ENCODE assay signal across 8 cellular contexts in genomic region chr2:70977605-70978205, GRCh38. TPM values are rescaled to one million over a fixed set of nuclear protein-coding genes. Genes with fewer than 3 reads are reported as not detected.
A peak's percentile ranks its signal among the peaks of the same experiment; 100 is the strongest.
DNase-seq lines count a peak whose midpoint lies in the region; ATAC-seq, FAIRE-seq and TF ChIP-seq lines count a peak whose summit lies in the region.

No MANE protein-coding gene starts in this region.

- peak overlapping the region; percentile 84 for H3K4me3 Mint-ChIP-seq in T-helper 2 cell treated with Interferon-gamma antibody and Interleukin-4, amounts not matched to agents 5 μg/mL and 100 μg/mL, for 36 hours
- peak overlapping the region; percentile 88 for H3K4me3 Mint-ChIP-seq in nephron progenitor cell

- CTCF ChIA-PET in BJ (lab: Yijun Ruan, JAX): interaction anchor here (0.7 to 4.6 kb wide), 13 partner anchors 9 to 106 kb away, joined by 3 to 44 read pairs (median 3); no protein-coding TSS in a partner anchor

- DNase-seq in BJ (ENCODE audit: low read depth): peak; percentile 24
- DNase-seq in HTR-8/SVneo (ENCODE audit: insufficient read length, low spot score): no peak
- DNase-seq in T-helper 2 cell treated with Interferon-gamma antibody and Interleukin-4, amounts not matched to agents 5 μg/mL and 100 μg/mL, for 36 hours (ENCODE audit: low spot score): peak; percentile 24
- DNase-seq in nephron progenitor cell: no peak
- DNase-seq in SK-N-DZ (ENCODE audit: low spot score): no peak
- no peak for DNase-seq in A172 (ENCODE audit: low spot score)

- POLR2A ChIA-PET in BJ (lab: Charles Lee): interaction anchor here (0.6 kb wide), 2 partner anchors 30 to 187 kb away, joined by 3 to 15 read pairs; partner anchors contain the start of gene FIGLA

- peaks cover 14% of the 10 kb centered on the region for H3K4me1 Mint-ChIP-seq in T-helper 2 cell treated with Interferon-gamma antibody and Interleukin-4, amounts not matched to agents 5 μg/mL and 100 μg/mL, for 36 hours (ENCODE audit: low read depth)
- H3K4me1 Mint-ChIP-seq in nephron progenitor cell: peaks cover 34% of the 10 kb centered on the region

- no peaks in the 10 kb centered on the region for H3K9me3 Mint-ChIP-seq in T-helper 2 cell treated with Interferon-gamma antibody and Interleukin-4, amounts not matched to agents 5 μg/mL and 100 μg/mL, for 36 hours
- no peaks in the 10 kb centered on the region for H3K9me3 Mint-ChIP-seq in nephron progenitor cell

- peaks cover 6% of the 10 kb centered on the region for H3K27me3 Mint-ChIP-seq in T-helper 2 cell treated with Interferon-gamma antibody and Interleukin-4, amounts not matched to agents 5 μg/mL and 100 μg/mL, for 36 hours (ENCODE audit: low read depth)
- H3K27me3 Mint-ChIP-seq in nephron progenitor cell (ENCODE audit: low read depth, poor library complexity): peaks cover 16% of the 10 kb centered on the region

- ATAC-seq in esophagus mucosa: peak; percentile 67
- no peak for ATAC-seq in HG03571 (IDR thresholded peaks at IDR 0.05; ENCODE audit: unreplicated experiment)

- peak overlapping the region; percentile 84 for H3K27ac Mint-ChIP-seq in T-helper 2 cell treated with Interferon-gamma antibody and Interleukin-4, amounts not matched to agents 5 μg/mL and 100 μg/mL, for 36 hours
- H3K27ac Mint-ChIP-seq in nephron progenitor cell: no peak overlapping the region

- H3K36me3 Mint-ChIP-seq in T-helper 2 cell treated with Interferon-gamma antibody and Interleukin-4, amounts not matched to agents 5 μg/mL and 100 μg/mL, for 36 hours (ENCODE audit: low read depth): no peaks in the 10 kb centered on the region
- H3K36me3 Mint-ChIP-seq in nephron progenitor cell (ENCODE audit: low read depth): peaks cover 5% of the 10 kb centered on the region

- H3K4me3 ChIP-seq in BJ (ENCODE audit: low read depth, low read length): peak overlapping the region; percentile 51

- no peaks in the 10 kb centered on the region for H3K27me3 ChIP-seq in BJ (ENCODE audit: control insufficient read depth, insufficient read depth, low read length)

- peak; percentile 33 for FAIRE-seq in HTR-8/SVneo (lab: Jason Lieb, UNC)

- TF ChIP-seq CTCF in BJ (IDR thresholded peaks at IDR 0.05; ENCODE audit: insufficient read depth, low read depth, low read length) (no peak), nephron progenitor cell (IDR thresholded peaks at IDR 0.05) (no peak)

- H3K36me3 ChIP-seq in BJ (ENCODE audit: control insufficient read depth, insufficient read depth, low read length): 0 out of 2 replicates have a peak, but pooled peaks cover 1% of the 10 kb centered on the region

RNA-seq across cellular contexts. Expression of gene ANKRD53, which starts 0.7 kb away (rescaled TPM):
- polyA plus RNA-seq in BJ (2011; rRNA removed): 0.36 and 0.43 TPM in 2 replicates
- polyA minus RNA-seq in BJ (2011; rRNA and poly(A)+ RNA removed): 0.98 and 1.00 TPM in 2 replicates
- 0.40 TPM for total RNA-seq in esophagus mucosa
- polyA plus RNA-seq in SK-N-DZ (2014; cell fraction: cytosol; rRNA removed): 0.15 TPM in 1 of 2 replicates, not detected in the other
- 0.14 and 0.18 TPM in 2 replicates for polyA plus RNA-seq in SK-N-DZ (2014; cell fraction: nucleus; rRNA removed)
- not detected in 2 replicates for total RNA-seq in A172 (2014; rRNA removed; shearing (Covaris generic))

RNA-seq across cellular contexts. Expression of gene TEX261, which starts 17.0 kb away (rescaled TPM):
- 83.2 and 101 TPM in 2 replicates for polyA plus RNA-seq in BJ (2011; rRNA removed)
- 62.9 and 67.7 TPM in 2 replicates for polyA minus RNA-seq in BJ (2011; rRNA and poly(A)+ RNA removed)
- total RNA-seq in esophagus mucosa: 36.7 TPM
- polyA plus RNA-seq in SK-N-DZ (2014; cell fraction: cytosol; rRNA removed): 43.3 and 47.7 TPM in 2 replicates
- polyA plus RNA-seq in SK-N-DZ (2014; cell fraction: nucleus; rRNA removed): 41.8 and 78.2 TPM in 2 replicates
- total RNA-seq in A172 (2014; rRNA removed; shearing (Covaris generic)): 41.4 and 49.5 TPM in 2 replicates

RNA-seq across cellular contexts. Expression of gene ATP6V1B1, which starts 42.0 kb away (rescaled TPM):
- 0.85 and 1.3 TPM in 2 replicates for polyA plus RNA-seq in BJ (2011; rRNA removed)
- not detected in 2 replicates for polyA minus RNA-seq in BJ (2011; rRNA and poly(A)+ RNA removed)
- 2.4 TPM for total RNA-seq in esophagus mucosa
- polyA plus RNA-seq in SK-N-DZ (2014; cell fraction: cytosol; rRNA removed): 1.7 and 1.8 TPM in 2 replicates
- 18.6 and 32.4 TPM in 2 replicates for polyA plus RNA-seq in SK-N-DZ (2014; cell fraction: nucleus; rRNA removed)
- 0.93 TPM in 1 of 2 replicates, not detected in the other for total RNA-seq in A172 (2014; rRNA removed; shearing (Covaris generic))

Comparison
In these comparisons a context has a peak if more than half of its experiments do, and no peak if none do; other contexts are left out.
1. DNase-seq: peak in BJ (single experiment) and T-helper 2 cell treated with Interferon-gamma antibody and Interleukin-4, amounts not matched to agents 5 μg/mL and 100 μg/mL, for 36 hours (single experiment); none in HTR-8/SVneo (single experiment), nephron progenitor cell (single experiment), SK-N-DZ (single experiment) and A172 (single experiment).